Comparison of ENCODE assay signal across 11 cellular contexts in the genomic region with DNA sequence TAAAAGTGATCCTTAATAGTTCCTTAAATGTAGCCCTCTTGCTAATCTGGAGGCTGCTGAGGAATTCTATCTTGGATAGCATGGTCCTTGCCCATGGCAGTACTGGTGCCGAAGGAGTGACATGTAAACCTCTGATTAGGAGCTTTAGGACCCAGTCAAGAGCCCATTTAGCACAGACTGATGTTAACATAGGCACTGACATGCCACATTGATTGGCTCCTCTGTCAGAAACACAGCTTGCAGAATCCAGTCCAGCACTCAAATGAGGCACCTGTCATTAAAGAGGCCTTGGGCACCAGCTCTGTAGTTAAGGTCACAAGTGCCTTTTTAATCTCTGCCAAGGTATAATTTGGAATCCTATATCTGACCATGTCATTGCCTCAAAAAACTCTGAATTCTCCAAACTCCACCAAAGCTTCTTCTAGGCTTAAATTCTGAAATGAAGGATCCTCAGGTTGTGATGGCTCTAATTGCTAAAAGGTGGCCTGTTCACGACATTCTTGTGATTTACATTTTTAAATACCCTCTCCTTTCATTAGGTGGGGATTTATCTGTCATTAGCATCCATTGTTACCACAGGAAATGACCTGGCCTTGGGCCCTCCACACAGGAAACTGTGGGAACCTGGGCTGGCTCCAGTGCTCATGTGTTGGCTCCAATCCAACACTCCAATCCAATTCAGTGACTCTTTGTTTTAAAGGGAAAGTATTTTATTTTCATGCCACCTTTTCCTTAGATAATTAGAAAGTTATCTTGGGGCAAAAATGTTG. TPM values are rescaled to one million over a fixed set of nuclear protein-coding genes. Genes with fewer than 3 reads are reported as not detected.
A peak's percentile ranks its signal among the peaks of the same experiment; 100 is the strongest.
DNase-seq lines count a peak whose midpoint lies in the region; ATAC-seq and TF ChIP-seq lines count a peak whose summit lies in the region.
"Had no signal": no experiment of that assay in that cellular context is flagged by ENCODE, and none has a peak within 500 bp of the region (broad histone marks: within the 10 kb centered on the region; RNA-seq: fewer than 3 reads in every experiment).

No MANE protein-coding gene starts in this region.

- CTCF ChIA-PET in CD8-positive, alpha-beta T cell (lab: Charles Lee), result no interaction called here

- no peak overlapping the region for H3K4me3 ChIP-seq in CD8-positive, alpha-beta T cell (ENCODE audit: low read depth, low read length)
- no peak overlapping the region for H3K4me3 ChIP-seq in SJSA1
- H3K4me3 ChIP-seq: tibial artery had no signal

- H3K27ac ChIP-seq in CD8-positive, alpha-beta T cell (ENCODE audit: low read depth, low read length), result no peak overlapping the region
- peak overlapping the region; percentile 34 for H3K27ac ChIP-seq in SJSA1
- H3K27ac ChIP-seq: tibial artery had no signal

- TF ChIP-seq CTCF in CD8-positive, alpha-beta T cell (IDR thresholded peaks at IDR 0.05), result no peak

- no peaks in the 10 kb centered on the region for H3K36me3 ChIP-seq in CD8-positive, alpha-beta T cell (ENCODE audit: insufficient read depth, low read length)
- no peaks in the 10 kb centered on the region for H3K36me3 ChIP-seq in SJSA1
- H3K36me3 ChIP-seq: tibial artery had no signal

- H3K27me3 ChIP-seq in CD8-positive, alpha-beta T cell (ENCODE audit: insufficient read depth, low read length), result no peaks in the 10 kb centered on the region
- no peaks in the 10 kb centered on the region for H3K27me3 ChIP-seq in SJSA1 (replicated peaks)
- H3K27me3 ChIP-seq: tibial artery had no signal

- H3K4me1 Mint-ChIP-seq in CD8-positive, alpha-beta T cell (ENCODE audit: low read depth), result peaks cover 19% of the 10 kb centered on the region

- H3K36me3 Mint-ChIP-seq in CD8-positive, alpha-beta T cell, result no peaks in the 10 kb centered on the region

- POLR2A ChIA-PET in CD8-positive, alpha-beta T cell (lab: Charles Lee), result no interaction called here

- no peak overlapping the region for H3K4me3 Mint-ChIP-seq in CD8-positive, alpha-beta T cell
- H3K4me3 Mint-ChIP-seq: T-helper 1 cell treated with Interleukin-12 subunit alpha and Interleukin-12 subunit beta and Interleukin-4 antibody, amounts not matched to agents 30 μg/mL and 1 μg/mL, for 36 hours had no signal

- no peak for DNase-seq in CD8-positive, alpha-beta T cell
- DNase-seq in LHCN-M2 (ENCODE audit: low read depth) (peak; percentile 54), SJSA1 (ENCODE audit: low read depth in 1 of 2, low spot score in 2 of 2) (peak; percentile 56 to 63), iPS-NIHi11 (ENCODE audit: low spot score) (peak; percentile 60), cerebellar cortex (ENCODE audit: low spot score) (no peak)
- DNase-seq in stimulated activated naive CD4-positive, alpha-beta T cell treated with Interleukin-2 at 50 U/mL for 16 hours (lab: John Stamatoyannopoulos, UW), result no peak
- no peak for DNase-seq in activated CD4-positive, alpha-beta T cell treated with anti-CD3 and anti-CD28 coated beads for 48 hours
- no peak for DNase-seq in activated naive CD4-positive, alpha-beta T cell treated with anti-CD3 and anti-CD28 coated beads, Interleukin-2, amount 50 U/mL, for 16 hours
- DNase-seq: tibial artery had no signal

- ATAC-seq in CD8-positive, alpha-beta T cell, result no peak

- peak overlapping the region; percentile 17 for H3K27ac Mint-ChIP-seq in CD8-positive, alpha-beta T cell
- H3K27ac Mint-ChIP-seq: progenitor cell of endocrine pancreas; T-helper 1 cell treated with Interleukin-12 subunit alpha and Interleukin-12 subunit beta and Interleukin-4 antibody, amounts not matched to agents 30 μg/mL and 1 μg/mL, for 36 hours had no signal

- H3K9me3 ChIP-seq in CD8-positive, alpha-beta T cell (ENCODE audit: low read length), result no peaks in the 10 kb centered on the region
- H3K9me3 ChIP-seq in SJSA1 (replicated peaks), result no peaks in the 10 kb centered on the region
- H3K9me3 ChIP-seq: tibial artery had no signal

- intact Hi-C loops in CD8-positive, alpha-beta T cell (cut with DNase I, micrococcal nuclease), result no loop called here

- peaks cover 9% of the 10 kb centered on the region for H3K4me1 ChIP-seq in CD8-positive, alpha-beta T cell (ENCODE audit: insufficient read depth, low read length)
- peaks cover 25% of the 10 kb centered on the region for H3K4me1 ChIP-seq in SJSA1 (replicated peaks)

- no peaks in the 10 kb centered on the region for H3K27me3 Mint-ChIP-seq in CD8-positive, alpha-beta T cell (ENCODE audit: low read depth)
- H3K27me3 Mint-ChIP-seq: progenitor cell of endocrine pancreas had no signal

- no peaks in the 10 kb centered on the region for H3K9me3 Mint-ChIP-seq in CD8-positive, alpha-beta T cell
- H3K9me3 Mint-ChIP-seq: T-helper 1 cell treated with Interleukin-12 subunit alpha and Interleukin-12 subunit beta and Interleukin-4 antibody, amounts not matched to agents 30 μg/mL and 1 μg/mL, for 36 hours had no signal

RNA-seq across cellular contexts. Expression of a gene that starts 57.3 kb away (rescaled TPM):
- total RNA-seq in CD8-positive, alpha-beta T cell, result 10 to 100 TPM; 82.8 to 83.9 TPM
- total RNA-seq in LHCN-M2 (2014; rRNA removed), result 119 and 120 TPM in 2 replicates
- polyA plus RNA-seq in LHCN-M2 (2012), result 144 TPM
- total RNA-seq in SJSA1 (2014; rRNA removed; shearing (Covaris generic)), result 135 and 150 TPM in 2 replicates

Comparison
In these comparisons a context has a peak if more than half of its experiments do, and no peak if none do; other contexts are left out.
1. DNase-seq: peak in LHCN-M2 (single experiment), SJSA1 (2 of 2) and iPS-NIHi11 (single experiment); none in CD8-positive, alpha-beta T cell (0 of 7), stimulated activated naive CD4-positive, alpha-beta T cell treated with Interleukin-2 at 50 U/mL for 16 hours (single experiment), cerebellar cortex (single experiment), activated CD4-positive, alpha-beta T cell treated with anti-CD3 and anti-CD28 coated beads for 48 hours (single experiment) and activated naive CD4-positive, alpha-beta T cell treated with anti-CD3 and anti-CD28 coated beads, Interleukin-2, amount 50 U/mL, for 16 hours (single experiment).